ENCODE assay signal across 1 cellular context in the genomic region with DNA sequence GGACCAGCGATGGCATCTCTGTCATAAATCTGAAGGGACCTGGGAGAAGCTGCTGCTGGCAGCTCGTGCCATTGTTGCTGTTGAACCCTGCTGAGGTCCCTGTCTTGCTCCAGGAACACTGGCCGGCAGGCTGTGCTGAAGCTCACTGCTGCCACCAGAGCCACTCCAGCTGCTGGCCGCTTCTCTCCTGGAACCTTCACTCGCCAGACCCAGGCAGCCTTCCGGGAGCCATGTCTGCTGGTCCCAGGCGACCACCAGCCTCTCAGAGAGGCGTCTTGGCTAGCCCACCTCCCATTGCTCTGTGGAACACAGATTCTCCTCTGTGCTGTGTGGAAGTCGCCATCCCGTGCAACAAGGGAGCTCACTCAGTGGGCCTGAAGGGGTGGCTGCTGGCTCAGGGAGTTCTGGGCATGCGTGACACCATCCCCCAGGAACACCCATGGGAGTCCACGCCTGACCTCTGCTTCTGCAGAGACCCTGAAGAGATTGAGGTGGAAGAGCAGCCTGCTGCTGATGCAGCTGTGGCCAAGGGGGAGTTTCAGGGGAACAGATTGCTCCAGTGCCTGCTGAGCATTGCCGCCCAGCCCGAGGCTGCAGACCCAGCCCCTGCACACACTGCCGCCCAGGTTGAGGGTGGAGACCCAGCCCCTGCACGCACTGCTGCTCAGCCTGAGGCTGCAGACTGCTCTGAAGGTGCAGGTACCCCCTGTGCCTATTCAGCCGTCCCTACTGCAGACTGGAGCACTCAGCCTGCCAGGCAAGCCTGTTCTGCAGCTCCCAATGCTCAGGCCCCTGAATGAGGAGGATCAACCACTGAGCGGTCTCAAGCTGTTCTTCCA.
A peak's percentile ranks its signal among the peaks of the same experiment; 100 is the strongest.
TF ChIP-seq lines count a peak whose summit lies in the region.

No MANE protein-coding gene starts in this region.

TF ChIP-seq in HepG2, 621 proteins besides CTCF, POLR2A, EP300 and RAD21 (continued from another document and continues in another):
- no peak for TF ChIP-seq ZMYM3 (CRISPR knock-in tag; IDR thresholded peaks at IDR 0.05)
- TF ChIP-seq EHMT2 (IDR thresholded peaks at IDR 0.05; ENCODE audit: borderline replicate concordance, low read depth, low read length): no peak
- no peak for TF ChIP-seq SAFB2 (CRISPR knock-in tag; IDR thresholded peaks at IDR 0.05; ENCODE audit: borderline replicate concordance, low read depth)
- TF ChIP-seq SRSF9 (IDR thresholded peaks at IDR 0.05; ENCODE audit: borderline replicate concordance, insufficient read depth, low read depth, low read length, poor library complexity, severe bottlenecking): no peak
- TF ChIP-seq ZFX (CRISPR knock-in tag; IDR thresholded peaks at IDR 0.05; ENCODE audit: low read depth): 0 out of 2 replicates have a peak, but pooled peaks have one; percentile 22
- TF ChIP-seq FOXM1 (CRISPR knock-in tag; IDR thresholded peaks at IDR 0.05): no peak
- TF ChIP-seq ZXDC (CRISPR knock-in tag; IDR thresholded peaks at IDR 0.05): no peak
- TF ChIP-seq E2F2 (CRISPR knock-in tag; IDR thresholded peaks at IDR 0.05; ENCODE audit: borderline replicate concordance): no peak
- no peak for TF ChIP-seq FOXJ3 (CRISPR knock-in tag; IDR thresholded peaks at IDR 0.05; ENCODE audit: borderline replicate concordance)
- TF ChIP-seq, protein P1, sequence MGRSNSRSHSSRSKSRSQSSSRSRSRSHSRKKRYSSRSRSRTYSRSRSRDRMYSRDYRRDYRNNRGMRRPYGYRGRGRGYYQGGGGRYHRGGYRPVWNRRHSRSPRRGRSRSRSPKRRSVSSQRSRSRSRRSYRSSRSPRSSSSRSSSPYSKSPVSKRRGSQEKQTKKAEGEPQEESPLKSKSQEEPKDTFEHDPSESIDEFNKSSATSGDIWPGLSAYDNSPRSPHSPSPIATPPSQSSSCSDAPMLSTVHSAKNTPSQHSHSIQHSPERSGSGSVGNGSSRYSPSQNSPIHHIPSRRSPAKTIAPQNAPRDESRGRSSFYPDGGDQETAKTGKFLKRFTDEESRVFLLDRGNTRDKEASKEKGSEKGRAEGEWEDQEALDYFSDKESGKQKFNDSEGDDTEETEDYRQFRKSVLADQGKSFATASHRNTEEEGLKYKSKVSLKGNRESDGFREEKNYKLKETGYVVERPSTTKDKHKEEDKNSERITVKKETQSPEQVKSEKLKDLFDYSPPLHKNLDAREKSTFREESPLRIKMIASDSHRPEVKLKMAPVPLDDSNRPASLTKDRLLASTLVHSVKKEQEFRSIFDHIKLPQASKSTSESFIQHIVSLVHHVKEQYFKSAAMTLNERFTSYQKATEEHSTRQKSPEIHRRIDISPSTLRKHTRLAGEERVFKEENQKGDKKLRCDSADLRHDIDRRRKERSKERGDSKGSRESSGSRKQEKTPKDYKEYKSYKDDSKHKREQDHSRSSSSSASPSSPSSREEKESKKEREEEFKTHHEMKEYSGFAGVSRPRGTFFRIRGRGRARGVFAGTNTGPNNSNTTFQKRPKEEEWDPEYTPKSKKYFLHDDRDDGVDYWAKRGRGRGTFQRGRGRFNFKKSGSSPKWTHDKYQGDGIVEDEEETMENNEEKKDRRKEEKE (IDR thresholded peaks at IDR 0.05): no peak
- TF ChIP-seq GMEB1 (CRISPR knock-in tag; IDR thresholded peaks at IDR 0.05; ENCODE audit: borderline replicate concordance): no peak
- TF ChIP-seq SP4 (CRISPR knock-in tag; IDR thresholded peaks at IDR 0.05): 0 out of 2 replicates have a peak, but pooled peaks have one; percentile 26
- 0 out of 2 replicates have a peak, but pooled peaks have one; percentile 86 for TF ChIP-seq ZNF512B (CRISPR knock-in tag; IDR thresholded peaks at IDR 0.05; ENCODE audit: borderline replicate concordance)
- no peak for TF ChIP-seq KDM1A (CRISPR knock-in tag; IDR thresholded peaks at IDR 0.05)
- TF ChIP-seq KDM5B (CRISPR knock-in tag; IDR thresholded peaks at IDR 0.05; ENCODE audit: borderline replicate concordance): 0 out of 2 replicates have a peak, but pooled peaks have one; percentile 48
- TF ChIP-seq, protein P2, sequence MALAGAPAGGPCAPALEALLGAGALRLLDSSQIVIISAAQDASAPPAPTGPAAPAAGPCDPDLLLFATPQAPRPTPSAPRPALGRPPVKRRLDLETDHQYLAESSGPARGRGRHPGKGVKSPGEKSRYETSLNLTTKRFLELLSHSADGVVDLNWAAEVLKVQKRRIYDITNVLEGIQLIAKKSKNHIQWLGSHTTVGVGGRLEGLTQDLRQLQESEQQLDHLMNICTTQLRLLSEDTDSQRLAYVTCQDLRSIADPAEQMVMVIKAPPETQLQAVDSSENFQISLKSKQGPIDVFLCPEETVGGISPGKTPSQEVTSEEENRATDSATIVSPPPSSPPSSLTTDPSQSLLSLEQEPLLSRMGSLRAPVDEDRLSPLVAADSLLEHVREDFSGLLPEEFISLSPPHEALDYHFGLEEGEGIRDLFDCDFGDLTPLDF (CRISPR knock-in tag; IDR thresholded peaks at IDR 0.05): no peak
- TF ChIP-seq ZC3H13 (CRISPR knock-in tag; IDR thresholded peaks at IDR 0.05): no peak
- TF ChIP-seq KLF13 (CRISPR knock-in tag; IDR thresholded peaks at IDR 0.05): no peak
- no peak for TF ChIP-seq XBP1 (CRISPR knock-in tag; IDR thresholded peaks at IDR 0.05)
- TF ChIP-seq HDAC6 (IDR thresholded peaks at IDR 0.05; ENCODE audit: low read depth, low read length): no peak
- TF ChIP-seq ZBTB14 (CRISPR knock-in tag; IDR thresholded peaks at IDR 0.05): no peak
- TF ChIP-seq ZSCAN12 (CRISPR knock-in tag; IDR thresholded peaks at IDR 0.05): no peak
- no peak for TF ChIP-seq KDM3A (CRISPR knock-in tag; IDR thresholded peaks at IDR 0.05; ENCODE audit: low read depth)
- TF ChIP-seq SALL1 (CRISPR knock-in tag; IDR thresholded peaks at IDR 0.05): peak; percentile 15; the same call in 1 of the 2 replicates
- no peak for TF ChIP-seq HDAC2 (CRISPR knock-in tag; IDR thresholded peaks at IDR 0.05)
- no peak for TF ChIP-seq ZNF674 (CRISPR knock-in tag; IDR thresholded peaks at IDR 0.05; ENCODE audit: low read depth)
- TF ChIP-seq RORA (CRISPR knock-in tag; IDR thresholded peaks at IDR 0.05): no peak
- TF ChIP-seq ZNF331 (CRISPR knock-in tag; IDR thresholded peaks at IDR 0.05): no peak
- TF ChIP-seq ERF (CRISPR knock-in tag; IDR thresholded peaks at IDR 0.05): no peak
- TF ChIP-seq ZMYM4 (CRISPR knock-in tag; IDR thresholded peaks at IDR 0.05): 0 out of 2 replicates have a peak, but pooled peaks have one; percentile 42
- TF ChIP-seq FOXO1 (CRISPR knock-in tag; IDR thresholded peaks at IDR 0.05): no peak
- TF ChIP-seq ZNF292 (CRISPR knock-in tag; IDR thresholded peaks at IDR 0.05; ENCODE audit: borderline replicate concordance, low read depth): peak; percentile 73; the same call in 1 of the 2 replicates
- no peak for TF ChIP-seq REPIN1 (CRISPR knock-in tag; IDR thresholded peaks at IDR 0.05; ENCODE audit: borderline replicate concordance, low read depth)
- TF ChIP-seq, protein P3, sequence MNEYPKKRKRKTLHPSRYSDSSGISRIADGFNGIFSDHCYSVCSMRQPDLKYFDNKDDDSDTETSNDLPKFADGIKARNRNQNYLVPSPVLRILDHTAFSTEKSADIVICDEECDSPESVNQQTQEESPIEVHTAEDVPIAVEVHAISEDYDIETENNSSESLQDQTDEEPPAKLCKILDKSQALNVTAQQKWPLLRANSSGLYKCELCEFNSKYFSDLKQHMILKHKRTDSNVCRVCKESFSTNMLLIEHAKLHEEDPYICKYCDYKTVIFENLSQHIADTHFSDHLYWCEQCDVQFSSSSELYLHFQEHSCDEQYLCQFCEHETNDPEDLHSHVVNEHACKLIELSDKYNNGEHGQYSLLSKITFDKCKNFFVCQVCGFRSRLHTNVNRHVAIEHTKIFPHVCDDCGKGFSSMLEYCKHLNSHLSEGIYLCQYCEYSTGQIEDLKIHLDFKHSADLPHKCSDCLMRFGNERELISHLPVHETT (CRISPR knock-in tag; conservative IDR thresholded peaks at IDR 0.05): no peak
- peak; percentile 32; the same call in 1 of the 2 replicates for TF ChIP-seq ZNF501 (CRISPR knock-in tag; IDR thresholded peaks at IDR 0.05)
- TF ChIP-seq IRF2 (CRISPR knock-in tag; IDR thresholded peaks at IDR 0.05): no peak
- TF ChIP-seq ZNF263 (CRISPR knock-in tag; IDR thresholded peaks at IDR 0.05): no peak
- peak; percentile 40 for TF ChIP-seq STAG1 (CRISPR knock-in tag; IDR thresholded peaks at IDR 0.05)
- 0 out of 2 replicates have a peak, but pooled peaks have one; percentile 23 for TF ChIP-seq HDAC1 (CRISPR knock-in tag; IDR thresholded peaks at IDR 0.05)
- no peak for TF ChIP-seq ATF4 (CRISPR knock-in tag; IDR thresholded peaks at IDR 0.05)
